25 cellular contexts compared by ENCODE assay signal in genomic region chr3:185739264-185739701, GRCh38.
DNase-seq lines count a peak whose midpoint lies in the region; ATAC-seq, FAIRE-seq and TF ChIP-seq lines count a peak whose summit lies in the region.
"Had no signal": no experiment of that assay in that cellular context is flagged by ENCODE, and none has a peak within 500 bp of the region (broad histone marks: within the 10 kb centered on the region; RNA-seq: fewer than 3 reads in every experiment).

No MANE protein-coding gene starts in this region.

- TSS peak; percentile 21 for BruUV-seq in HepG2 (replicated peaks; lab: Mats Ljungman, UMichigan)

- H3K4me2 ChIP-seq in HepG2 (ENCODE audit: low read depth, low read length): peak overlapping the region; percentile 27; the same call in 1 of the 2 replicates

- H3K27me3 ChIP-seq in HepG2 (ENCODE audit: control insufficient read depth in 1 of 2, insufficient read depth in 2 of 2, low read length in 2 of 2) (no peaks in the 10 kb centered on the region), right lobe of liver (no peaks in the 10 kb centered on the region), MG63 (no peaks in the 10 kb centered on the region)
- H3K27me3 ChIP-seq: BLaER1, gastrocnemius medialis, SJCRH30, transverse colon had no signal

- peak; percentile 51 for FAIRE-seq in HepG2 (lab: Jason Lieb, UNC)
- FAIRE-seq: kidney had no signal

- H3K27ac ChIP-seq in HepG2 (ENCODE audit: extremely low read length, insufficient read depth, low read length) (no peak overlapping the region), right lobe of liver (no peak overlapping the region)
- H3K27ac ChIP-seq: BLaER1, esophagus muscularis mucosa, gastrocnemius medialis, lower lobe of right lung, SJCRH30, transverse colon, WERI-Rb-1 had no signal

- intact Hi-C loops in HepG2 (cut with micrococcal nuclease; ENCODE audit: unreplicated experiment) (no loop called here), right lobe of liver (cut with DNase I) (no loop called here), mucosa of descending colon (cut with DNase I, micrococcal nuclease) (no loop called here)

- H3K4me1 ChIP-seq in HepG2 (ENCODE audit: insufficient read depth, low read length) (peaks cover 28% of the 10 kb centered on the region), right lobe of liver (peaks cover 0 to 5% (median 0%) of the 10 kb centered on the region in 4 donors), mucosa of descending colon (ENCODE audit: low read depth) (no peaks in the 10 kb centered on the region)
- H3K4me1 ChIP-seq: esophagus muscularis mucosa had no signal

- WGBS in HepG2 (ENCODE audit: low lambda C conversion rate): 61% methylated on average over 4 of the region's 5 CpGs
- 44% methylated on average over 4 of the region's 5 CpGs for WGBS in right lobe of liver (ENCODE audit: insufficient coverage, low coverage, low lambda C conversion rate, missing lambda C conversion rate)

- TF ChIP-seq EP300 in HepG2 (IDR thresholded peaks at IDR 0.05; ENCODE audit: low read depth in 2 of 2, low read length in 2 of 2) (no peak), HepG2 (CRISPR knock-in tag; IDR thresholded peaks at IDR 0.05; ENCODE audit: borderline replicate concordance) (no peak)

- TF ChIP-seq RAD21 in HepG2 (CRISPR knock-in tag; IDR thresholded peaks at IDR 0.05): no peak

- TF ChIP-seq POLR2A in HepG2 (IDR thresholded peaks at IDR 0.05; ENCODE audit: insufficient read depth in 1 of 2, low read depth in 2 of 2, low read length in 2 of 2) (no peak), right lobe of liver (IDR thresholded peaks at IDR 0.05) (no peak)

- TF ChIP-seq CTCF in HepG2 (CRISPR knock-in tag; IDR thresholded peaks at IDR 0.05): no peak
- no peak for TF ChIP-seq CTCF in right lobe of liver (IDR thresholded peaks at IDR 0.05)
- TF ChIP-seq CTCF in mucosa of descending colon (IDR thresholded peaks at IDR 0.05): no peak

- H4K20me1 ChIP-seq in HepG2 (ENCODE audit: insufficient read depth, low read length): peaks cover 96% of the 10 kb centered on the region
- H4K20me1 ChIP-seq: BLaER1 had no signal

- 0 out of 5 replicates have a peak, but pooled peaks cover 0 to 6% of the 10 kb centered on the region in 2 experiments for H3K36me3 ChIP-seq in HepG2 (replicated peaks in 1 of 2; ENCODE audit: control insufficient read depth in 1 of 2, insufficient read depth in 2 of 2, low read length in 2 of 2)
- no peaks in the 10 kb centered on the region for H3K36me3 ChIP-seq in right lobe of liver
- H3K36me3 ChIP-seq in mucosa of descending colon (ENCODE audit: low read depth): no peaks in the 10 kb centered on the region
- no peaks in the 10 kb centered on the region for H3K36me3 ChIP-seq in MG63
- H3K36me3 ChIP-seq: BLaER1, esophagus muscularis mucosa, gastrocnemius medialis, lower lobe of right lung, SJCRH30, transverse colon, WERI-Rb-1 had no signal

- POLR2A ChIA-PET in HepG2 (lab: Yijun Ruan, JAX): no interaction called here

- H3K4me3 ChIP-seq in HepG2 (replicated peaks in 1 of 3; ENCODE audit: insufficient read depth in 1 of 3, low read depth in 2 of 3, low read length in 3 of 3): no peak overlapping the region
- no peak overlapping the region for H3K4me3 ChIP-seq in right lobe of liver
- no peak overlapping the region for H3K4me3 ChIP-seq in mucosa of descending colon
- H3K4me3 ChIP-seq in MG63: no peak overlapping the region
- H3K4me3 ChIP-seq: BLaER1, esophagus muscularis mucosa, gastrocnemius medialis, lower lobe of right lung, SJCRH30, transverse colon had no signal

- in situ Hi-C loops in HepG2 (cut with HindIII; ENCODE audit: extremely low pct_ligation_motif_present, low pct_unique_long_range_greater_than_20kb): no loop called here

- peaks cover 92% of the 10 kb centered on the region for H3K79me2 ChIP-seq in HepG2 (ENCODE audit: insufficient read depth, low read length)

- CTCF ChIA-PET in HepG2 (lab: Yijun Ruan, JAX; ENCODE audit: low intra/inter-chr PET ratio, low total read pairs): no interaction called here

- ATAC-seq in HepG2: peak; percentile 63
- ATAC-seq in right lobe of liver: no peak
- peak; percentile 25 for ATAC-seq in mucosa of descending colon
- ATAC-seq in GM21717 (IDR thresholded peaks at IDR 0.05; ENCODE audit: unreplicated experiment): no peak
- ATAC-seq: activated T-helper 17 cell treated with anti-CD3 and anti-CD28 coated beads, Interleukin-2, amount 50 U/mL, for 72 hours; gastrocnemius medialis; lower lobe of right lung; Panc1 had no signal

- H3K9me3 ChIP-seq in HepG2 (ENCODE audit: low read length) (no peaks in the 10 kb centered on the region), right lobe of liver (no peaks in the 10 kb centered on the region), mucosa of descending colon (no peaks in the 10 kb centered on the region), MG63 (no peaks in the 10 kb centered on the region)
- H3K9me3 ChIP-seq: BLaER1, esophagus muscularis mucosa, gastrocnemius medialis, lower lobe of right lung, SJCRH30, transverse colon had no signal

- DNase-seq in HepG2 (ENCODE audit: low spot score): no peak
- DNase-seq in right lobe of liver: no peak
- peak; percentile 32 to 73 for DNase-seq in cerebellar nuclear complex (lab: John Stamatoyannopoulos, UW)
- no peak for DNase-seq in mucosa of descending colon
- no peak for DNase-seq in Kasumi-1 (lab: John Stamatoyannopoulos, UW)
- DNase-seq in CD1c-positive myeloid dendritic cell (ENCODE audit: extremely low spot score): no peak
- no peak for DNase-seq in MG63
- DNase-seq: ACHN; effector CD4-positive, alpha-beta T cell; gastrocnemius medialis; kidney; lower lobe of right lung; NCI-H1105 treated with DMSO at 0.1 percent for 48 hours; NCI-H2081 treated with DMSO at 0.1 percent for 48 hours; NCI-H446 treated with DMSO at 0.1 percent for 48 hours; NK-92 treated with Interleukin-12 subunit alpha and Interleukin-12 subunit beta, amount 100 ng/mL, for 24 hours; nucleus accumbens; SJCRH30; transverse colon; WERI-Rb-1 had no signal

- no peak overlapping the region for H3K9ac ChIP-seq in HepG2 (ENCODE audit: insufficient read depth, low read depth, low read length)
- H3K9ac ChIP-seq: BLaER1 had no signal

- no peak overlapping the region for H2AFZ ChIP-seq in HepG2 (ENCODE audit: low read length)

TF ChIP-seq in HepG2, 621 proteins besides CTCF, POLR2A, EP300 and RAD21:
- TF ChIP-seq RBM22 (optimal IDR thresholded peaks at IDR 0.05; ENCODE audit: low read length): peak; percentile 65
- peak; percentile 22; the same call in 1 of the 2 replicates for TF ChIP-seq TCF7 (IDR thresholded peaks at IDR 0.05; ENCODE audit: low read depth)
- no peak for TF ChIP-seq ZNF264 (CRISPR knock-in tag; IDR thresholded peaks at IDR 0.05)
- TF ChIP-seq PTBP1 (IDR thresholded peaks at IDR 0.05; ENCODE audit: low read depth, low read length, poor library complexity, severe bottlenecking): no peak
- TF ChIP-seq RFX3 (CRISPR knock-in tag; IDR thresholded peaks at IDR 0.05): no peak
- no peak for TF ChIP-seq ZNF253 (CRISPR knock-in tag; IDR thresholded peaks at IDR 0.05; ENCODE audit: borderline replicate concordance)
- TF ChIP-seq, protein P1, sequence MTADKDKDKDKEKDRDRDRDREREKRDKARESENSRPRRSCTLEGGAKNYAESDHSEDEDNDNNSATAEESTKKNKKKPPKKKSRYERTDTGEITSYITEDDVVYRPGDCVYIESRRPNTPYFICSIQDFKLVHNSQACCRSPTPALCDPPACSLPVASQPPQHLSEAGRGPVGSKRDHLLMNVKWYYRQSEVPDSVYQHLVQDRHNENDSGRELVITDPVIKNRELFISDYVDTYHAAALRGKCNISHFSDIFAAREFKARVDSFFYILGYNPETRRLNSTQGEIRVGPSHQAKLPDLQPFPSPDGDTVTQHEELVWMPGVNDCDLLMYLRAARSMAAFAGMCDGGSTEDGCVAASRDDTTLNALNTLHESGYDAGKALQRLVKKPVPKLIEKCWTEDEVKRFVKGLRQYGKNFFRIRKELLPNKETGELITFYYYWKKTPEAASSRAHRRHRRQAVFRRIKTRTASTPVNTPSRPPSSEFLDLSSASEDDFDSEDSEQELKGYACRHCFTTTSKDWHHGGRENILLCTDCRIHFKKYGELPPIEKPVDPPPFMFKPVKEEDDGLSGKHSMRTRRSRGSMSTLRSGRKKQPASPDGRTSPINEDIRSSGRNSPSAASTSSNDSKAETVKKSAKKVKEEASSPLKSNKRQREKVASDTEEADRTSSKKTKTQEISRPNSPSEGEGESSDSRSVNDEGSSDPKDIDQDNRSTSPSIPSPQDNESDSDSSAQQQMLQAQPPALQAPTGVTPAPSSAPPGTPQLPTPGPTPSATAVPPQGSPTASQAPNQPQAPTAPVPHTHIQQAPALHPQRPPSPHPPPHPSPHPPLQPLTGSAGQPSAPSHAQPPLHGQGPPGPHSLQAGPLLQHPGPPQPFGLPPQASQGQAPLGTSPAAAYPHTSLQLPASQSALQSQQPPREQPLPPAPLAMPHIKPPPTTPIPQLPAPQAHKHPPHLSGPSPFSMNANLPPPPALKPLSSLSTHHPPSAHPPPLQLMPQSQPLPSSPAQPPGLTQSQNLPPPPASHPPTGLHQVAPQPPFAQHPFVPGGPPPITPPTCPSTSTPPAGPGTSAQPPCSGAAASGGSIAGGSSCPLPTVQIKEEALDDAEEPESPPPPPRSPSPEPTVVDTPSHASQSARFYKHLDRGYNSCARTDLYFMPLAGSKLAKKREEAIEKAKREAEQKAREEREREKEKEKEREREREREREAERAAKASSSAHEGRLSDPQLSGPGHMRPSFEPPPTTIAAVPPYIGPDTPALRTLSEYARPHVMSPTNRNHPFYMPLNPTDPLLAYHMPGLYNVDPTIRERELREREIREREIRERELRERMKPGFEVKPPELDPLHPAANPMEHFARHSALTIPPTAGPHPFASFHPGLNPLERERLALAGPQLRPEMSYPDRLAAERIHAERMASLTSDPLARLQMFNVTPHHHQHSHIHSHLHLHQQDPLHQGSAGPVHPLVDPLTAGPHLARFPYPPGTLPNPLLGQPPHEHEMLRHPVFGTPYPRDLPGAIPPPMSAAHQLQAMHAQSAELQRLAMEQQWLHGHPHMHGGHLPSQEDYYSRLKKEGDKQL (CRISPR knock-in tag; IDR thresholded peaks at IDR 0.05; ENCODE audit: low read depth): peak; percentile 21; the same call in 1 of the 2 replicates
- no peak for TF ChIP-seq TEAD3 (CRISPR knock-in tag; optimal IDR thresholded peaks at IDR 0.05; ENCODE audit: borderline replicate concordance)
TF ChIP-seq in HepG2: peak in this region for 3.

Comparison
In these comparisons a context has a peak if more than half of its experiments do, and no peak if none do; other contexts are left out.
1. ATAC-seq: peak in HepG2 (single experiment) and mucosa of descending colon (single experiment); none in right lobe of liver (0 of 4) and GM21717 (single experiment).
2. DNase-seq: peak in cerebellar nuclear complex (2 of 2); none in HepG2 (single experiment), right lobe of liver (0 of 3), mucosa of descending colon (0 of 3), Kasumi-1 (0 of 2), CD1c-positive myeloid dendritic cell (single experiment) and MG63 (single experiment).